8 cellular contexts compared by ENCODE assay signal in genomic region chr17:77772461-77772897, GRCh38.
DNase-seq lines count a peak whose midpoint lies in the region; ATAC-seq and TF ChIP-seq lines count a peak whose summit lies in the region.

No MANE protein-coding gene starts in this region.

- no peaks in the 10 kb centered on the region for H3K36me3 ChIP-seq in Panc1 (ENCODE audit: control insufficient read depth, insufficient read depth, low read length)
- no peaks in the 10 kb centered on the region for H3K36me3 ChIP-seq in smooth muscle cell (ENCODE audit: low read depth)

- ATAC-seq in Panc1 (peak; percentile 96), GM21367 (IDR thresholded peaks at IDR 0.05; ENCODE audit: unreplicated experiment) (no peak), GM18907 (IDR thresholded peaks at IDR 0.05; ENCODE audit: unreplicated experiment) (no peak)

- H3K4me3 ChIP-seq in Panc1 (ENCODE audit: low read depth in 2 of 2, low read length in 2 of 2) (no peak overlapping the region), smooth muscle cell (no peak overlapping the region)

- H3K27me3 ChIP-seq in Panc1 (ENCODE audit: control insufficient read depth, insufficient read depth, low read length), result 0 out of 2 replicates have a peak, but pooled peaks cover 3% of the 10 kb centered on the region
- H3K27me3 ChIP-seq in smooth muscle cell (ENCODE audit: low read depth), result no peaks in the 10 kb centered on the region

- CTCF ChIA-PET in Panc1 (lab: Charles Lee), result interaction anchor here (0.5 kb wide), 1 partner anchor 14 kb away, joined by 3 read pairs; no protein-coding TSS in a partner anchor

- H3K79me2 ChIP-seq in smooth muscle cell (ENCODE audit: low read depth), result no peaks in the 10 kb centered on the region

- in situ Hi-C loops in Panc1 (cut with HindIII; ENCODE audit: low pct_unique_long_range_greater_than_20kb, low sequenced_read_pairs), result no loop called here

- peaks cover 3% of the 10 kb centered on the region; the same call in 1 of the 2 replicates for H3K4me1 ChIP-seq in Panc1 (ENCODE audit: control insufficient read depth, insufficient read depth, low read length)
- peaks cover 14% of the 10 kb centered on the region for H3K4me1 ChIP-seq in smooth muscle cell (ENCODE audit: low read depth)

- H2AFZ ChIP-seq in smooth muscle cell (ENCODE audit: low read depth), result no peak overlapping the region

- H3K27me3 Mint-ChIP-seq in activated T-helper 2 cell treated with anti-CD3 and anti-CD28 coated beads, Interferon-gamma antibody, Interleukin-2, Interleukin-4, amounts not matched to agents 10 μg/mL and 5 μg/mL and 100 μg/mL, durations not matched to agents 14 hours and 24 hours and 36 hours (ENCODE audit: low read depth), result peaks cover 14% of the 10 kb centered on the region
- peaks cover 10% of the 10 kb centered on the region for H3K27me3 Mint-ChIP-seq in glutamatergic neuron (ENCODE audit: unreplicated experiment)

- H4K20me1 ChIP-seq in smooth muscle cell (ENCODE audit: low read depth), result no peaks in the 10 kb centered on the region

- H3K9ac ChIP-seq in smooth muscle cell (ENCODE audit: low read depth), result no peak overlapping the region

- H3K27ac Mint-ChIP-seq in activated T-helper 2 cell treated with anti-CD3 and anti-CD28 coated beads, Interferon-gamma antibody, Interleukin-2, Interleukin-4, amounts not matched to agents 10 μg/mL and 5 μg/mL and 100 μg/mL, durations not matched to agents 14 hours and 24 hours and 36 hours, result no peak overlapping the region
- no peak overlapping the region for H3K27ac Mint-ChIP-seq in glutamatergic neuron (ENCODE audit: unreplicated experiment)

- intact Hi-C loops in Panc1 (cut with micrococcal nuclease; ENCODE audit: unreplicated experiment), result loop anchor here (2.0 to 10.0 kb wide), 2 partner anchors 228 to 240 kb away; no protein-coding TSS in a partner anchor
- intact Hi-C loops in activated T-helper 2 cell treated with anti-CD3 and anti-CD28 coated beads, Interferon-gamma antibody, Interleukin-2, Interleukin-4, amounts not matched to agents 10 μg/mL and 5 μg/mL and 100 μg/mL, durations not matched to agents 14 hours and 24 hours and 36 hours (cut with micrococcal nuclease), result loop anchor here (1.0 to 5.0 kb wide), 2 partner anchors 230 to 242 kb away; no protein-coding TSS in a partner anchor

- 12% methylated on average over 10 of the region's 10 CpGs for WGBS in smooth muscle cell (ENCODE audit: low lambda C conversion rate)

- H3K9me3 Mint-ChIP-seq in activated T-helper 2 cell treated with anti-CD3 and anti-CD28 coated beads, Interferon-gamma antibody, Interleukin-2, Interleukin-4, amounts not matched to agents 10 μg/mL and 5 μg/mL and 100 μg/mL, durations not matched to agents 14 hours and 24 hours and 36 hours, result no peaks in the 10 kb centered on the region
- H3K9me3 Mint-ChIP-seq in glutamatergic neuron (ENCODE audit: unreplicated experiment), result no peaks in the 10 kb centered on the region

- POLR2A ChIA-PET in Panc1 (lab: Charles Lee), result no interaction called here

- H3K4me3 Mint-ChIP-seq in activated T-helper 2 cell treated with anti-CD3 and anti-CD28 coated beads, Interferon-gamma antibody, Interleukin-2, Interleukin-4, amounts not matched to agents 10 μg/mL and 5 μg/mL and 100 μg/mL, durations not matched to agents 14 hours and 24 hours and 36 hours (ENCODE audit: low read depth), result no peak overlapping the region
- H3K4me3 Mint-ChIP-seq in glutamatergic neuron (ENCODE audit: unreplicated experiment), result no peak overlapping the region

- DNase-seq in NCI-H146 (lab: John Stamatoyannopoulos, UW) (peak; percentile 43), NCI-H146 treated with DMSO at 0.1 percent for 48 hours (lab: John Stamatoyannopoulos, UW; ENCODE audit: unreplicated experiment) (no peak), Panc1 (ENCODE audit: low read depth, low spot score) (peak; percentile 18), glutamatergic neuron (peak; percentile 84), smooth muscle cell (lab: John Stamatoyannopoulos, UW; ENCODE audit: unreplicated experiment) (peak; percentile 31)
- peak; percentile 43 for DNase-seq in activated T-helper 2 cell treated with anti-CD3 and anti-CD28 coated beads, Interferon-gamma antibody, Interleukin-2, Interleukin-4, amounts not matched to agents 10 μg/mL and 5 μg/mL and 100 μg/mL, durations not matched to agents 14 hours and 24 hours and 36 hours (ENCODE audit: low spot score)

- H3K9me3 ChIP-seq in Panc1 (ENCODE audit: control insufficient read depth, insufficient read depth, low read depth, low read length), result no peaks in the 10 kb centered on the region
- H3K9me3 ChIP-seq in smooth muscle cell (replicated peaks; ENCODE audit: low read depth), result no peaks in the 10 kb centered on the region

- H3K27ac ChIP-seq in Panc1 (ENCODE audit: low read length), result no peak overlapping the region
- no peak overlapping the region for H3K27ac ChIP-seq in smooth muscle cell (ENCODE audit: low read depth)

- peak overlapping the region; percentile 51 for H3K4me2 ChIP-seq in smooth muscle cell

- no peaks in the 10 kb centered on the region for H3F3A ChIP-seq in smooth muscle cell (ENCODE audit: low read depth)

- no peaks in the 10 kb centered on the region for H3K36me3 Mint-ChIP-seq in activated T-helper 2 cell treated with anti-CD3 and anti-CD28 coated beads, Interferon-gamma antibody, Interleukin-2, Interleukin-4, amounts not matched to agents 10 μg/mL and 5 μg/mL and 100 μg/mL, durations not matched to agents 14 hours and 24 hours and 36 hours (ENCODE audit: low read depth)
- H3K36me3 Mint-ChIP-seq in glutamatergic neuron (ENCODE audit: unreplicated experiment), result peaks cover 4% of the 10 kb centered on the region

- peak; percentile 90 for TF ChIP-seq CTCF in Panc1 (IDR thresholded peaks at IDR 0.05)
- peak; percentile 56 for TF ChIP-seq CTCF in glutamatergic neuron (IDR thresholded peaks at IDR 0.05; ENCODE audit: partially characterized antibody, unreplicated experiment)
- peak; percentile 72 for TF ChIP-seq CTCF in smooth muscle cell (IDR thresholded peaks at IDR 0.05; ENCODE audit: borderline replicate concordance, insufficient read depth, poor library complexity, severe bottlenecking)

- BruUV-seq in Panc1 (replicated peaks; lab: Mats Ljungman, UMichigan), result no TSS peak

- peaks cover 12% of the 10 kb centered on the region for H3K4me1 Mint-ChIP-seq in activated T-helper 2 cell treated with anti-CD3 and anti-CD28 coated beads, Interferon-gamma antibody, Interleukin-2, Interleukin-4, amounts not matched to agents 10 μg/mL and 5 μg/mL and 100 μg/mL, durations not matched to agents 14 hours and 24 hours and 36 hours (ENCODE audit: low read depth)
- peaks cover 10% of the 10 kb centered on the region for H3K4me1 Mint-ChIP-seq in glutamatergic neuron (ENCODE audit: low read depth, unreplicated experiment)
